In genomic region chr1:27614625-27615344, GRCh38 we compare ENCODE assay signal across 17 cellular contexts. TPM values are rescaled to one million over a fixed set of nuclear protein-coding genes. Genes with fewer than 3 reads are reported as not detected.
DNase-seq lines count a peak whose midpoint lies in the region; ATAC-seq, FAIRE-seq and TF ChIP-seq lines count a peak whose summit lies in the region.
"Had no signal": no experiment of that assay in that cellular context is flagged by ENCODE, and none has a peak within 500 bp of the region (broad histone marks: within the 10 kb centered on the region; RNA-seq: fewer than 3 reads in every experiment).

No MANE protein-coding gene starts in this region.

- no peak overlapping the region for H3K4me2 ChIP-seq in SK-N-SH

- no peak for TF ChIP-seq CTCF in SK-N-SH (IDR thresholded peaks at IDR 0.05)

- TF ChIP-seq POLR2A in GM12892 (IDR thresholded peaks at IDR 0.05; ENCODE audit: low read depth, low read length), result no peak

- no peak overlapping the region for H3K27ac ChIP-seq in SK-N-SH (ENCODE audit: low read depth in 2 of 2, low read length in 1 of 2)
- H3K27ac ChIP-seq: ovary had no signal

- H3K27me3 ChIP-seq in SK-N-SH (ENCODE audit: insufficient read depth), result no peaks in the 10 kb centered on the region
- H3K27me3 ChIP-seq in iPS-15b (ENCODE audit: control insufficient read depth, insufficient read depth, low read length), result peaks cover 8% of the 10 kb centered on the region
- H3K27me3 ChIP-seq: left lung, ovary had no signal

- H3K4me1 ChIP-seq in SK-N-SH (ENCODE audit: control insufficient read depth in 1 of 2, insufficient read depth in 2 of 2, low read depth in 1 of 2, low read length in 1 of 2), result peaks cover 0 to 6% of the 10 kb centered on the region in 2 experiments; a peak in 1 of 4 replicates
- no peaks in the 10 kb centered on the region for H3K4me1 ChIP-seq in iPS-15b (ENCODE audit: control insufficient read depth, insufficient read depth, low read length)

- no peak for ATAC-seq in SK-N-SH treated with all-trans-retinoic acid at 6 μM for 48 hours
- peak; percentile 38 for ATAC-seq in sciatic nerve
- ATAC-seq: activated CD8-positive, alpha-beta T cell treated with anti-CD3 and anti-CD28 coated beads for 36 hours; activated naive CD4-positive, alpha-beta T cell treated with anti-CD3 and anti-CD28 coated beads, Interleukin-2, amount 50 U/mL, for 72 hours; HCT116; left lung; stimulated activated naive CD8-positive, alpha-beta T cell treated with anti-CD3 and anti-CD28 coated beads, Interleukin-15, amount 100 ng/mL, for 72 hours had no signal

- H3K9me3 ChIP-seq in SK-N-SH (no peaks in the 10 kb centered on the region), iPS-15b (ENCODE audit: control insufficient read depth, insufficient read depth, low read length) (no peaks in the 10 kb centered on the region)
- H3K9me3 ChIP-seq: left lung, ovary had no signal

- H3K79me2 ChIP-seq in SK-N-SH (ENCODE audit: insufficient read depth), result no peaks in the 10 kb centered on the region

- H3K9me2 ChIP-seq in SK-N-SH, result no peaks in the 10 kb centered on the region

- TF ChIP-seq RAD21 in SK-N-SH (IDR thresholded peaks at IDR 0.05; ENCODE audit: low read length), result no peak

- WGBS in SK-N-SH (ENCODE audit: low lambda C conversion rate), result 39% methylated on average over 17 of the region's 26 CpGs

- H3K36me3 ChIP-seq in SK-N-SH (replicated peaks in 1 of 2; ENCODE audit: control insufficient read depth in 1 of 2, insufficient read depth in 2 of 2, low read length in 1 of 2) (no peaks in the 10 kb centered on the region), iPS-15b (ENCODE audit: control insufficient read depth, insufficient read depth, low read length) (no peaks in the 10 kb centered on the region)
- H3K36me3 ChIP-seq: ovary had no signal

- intact Hi-C loops in sciatic nerve (cut with DNase I), result no loop called here

- no peak for FAIRE-seq in GM12892 (lab: Jason Lieb, UNC)
- FAIRE-seq: colon, D721Med had no signal

- no peak overlapping the region for H2AFZ ChIP-seq in SK-N-SH (ENCODE audit: low read depth)

- CTCF ChIA-PET in SK-N-SH (lab: Yijun Ruan, JAX), result interaction anchor here (1.0 to 27.7 kb wide), 5 partner anchors 8 to 319 kb away, joined by 3 to 603 read pairs (median 67); partner anchors contain the start of genes AHDC1 and IFI6

- H3K4me3 ChIP-seq in SK-N-SH (ENCODE audit: low read depth in 2 of 2, low read length in 1 of 2) (no peak overlapping the region), iPS-15b (ENCODE audit: low read depth, low read length) (peak overlapping the region; percentile 85)
- H3K4me3 ChIP-seq: left lung, ovary had no signal

- H3K9ac ChIP-seq in SK-N-SH (no peak overlapping the region), iPS-15b (ENCODE audit: low read depth, low read length) (no peak overlapping the region)

- no peak for TF ChIP-seq EP300 in SK-N-SH (IDR thresholded peaks at IDR 0.05; ENCODE audit: borderline replicate concordance in 1 of 2, low read depth in 1 of 2, low read length in 1 of 2)

- POLR2A ChIA-PET in SK-N-SH (lab: Yijun Ruan, JAX), result no interaction called here

- DNase-seq in SK-N-SH, result peak; percentile 63
- no peak for DNase-seq in sciatic nerve (ENCODE audit: low spot score)
- no peak for DNase-seq in DMS53 treated with DMSO at 0.1 percent for 48 hours (lab: John Stamatoyannopoulos, UW; ENCODE audit: unreplicated experiment)
- DNase-seq in GM12892 (ENCODE audit: insufficient read length), result no peak
- DNase-seq: 8988T; activated CD8-positive, alpha-beta T cell treated with anti-CD3 and anti-CD28 coated beads for 36 hours; NCI-H146; stimulated activated CD4-positive, alpha-beta T cell treated with anti-CD3 and anti-CD28 coated beads, Interleukin-2, amount 100 ng/mL, for 24 hours; stimulated activated naive CD8-positive, alpha-beta T cell treated with anti-CD3 and anti-CD28 coated beads, Interleukin-15, amount 100 ng/mL, for 72 hours had no signal

- no peaks in the 10 kb centered on the region for H3F3A ChIP-seq in SK-N-SH (replicated peaks; ENCODE audit: insufficient read depth)

- no peaks in the 10 kb centered on the region for H4K20me1 ChIP-seq in SK-N-SH (ENCODE audit: insufficient read depth)

TF ChIP-seq in SK-N-SH, 30 proteins besides CTCF, POLR2A, EP300 and RAD21 (continues in another document):
- TF ChIP-seq, protein P1, sequence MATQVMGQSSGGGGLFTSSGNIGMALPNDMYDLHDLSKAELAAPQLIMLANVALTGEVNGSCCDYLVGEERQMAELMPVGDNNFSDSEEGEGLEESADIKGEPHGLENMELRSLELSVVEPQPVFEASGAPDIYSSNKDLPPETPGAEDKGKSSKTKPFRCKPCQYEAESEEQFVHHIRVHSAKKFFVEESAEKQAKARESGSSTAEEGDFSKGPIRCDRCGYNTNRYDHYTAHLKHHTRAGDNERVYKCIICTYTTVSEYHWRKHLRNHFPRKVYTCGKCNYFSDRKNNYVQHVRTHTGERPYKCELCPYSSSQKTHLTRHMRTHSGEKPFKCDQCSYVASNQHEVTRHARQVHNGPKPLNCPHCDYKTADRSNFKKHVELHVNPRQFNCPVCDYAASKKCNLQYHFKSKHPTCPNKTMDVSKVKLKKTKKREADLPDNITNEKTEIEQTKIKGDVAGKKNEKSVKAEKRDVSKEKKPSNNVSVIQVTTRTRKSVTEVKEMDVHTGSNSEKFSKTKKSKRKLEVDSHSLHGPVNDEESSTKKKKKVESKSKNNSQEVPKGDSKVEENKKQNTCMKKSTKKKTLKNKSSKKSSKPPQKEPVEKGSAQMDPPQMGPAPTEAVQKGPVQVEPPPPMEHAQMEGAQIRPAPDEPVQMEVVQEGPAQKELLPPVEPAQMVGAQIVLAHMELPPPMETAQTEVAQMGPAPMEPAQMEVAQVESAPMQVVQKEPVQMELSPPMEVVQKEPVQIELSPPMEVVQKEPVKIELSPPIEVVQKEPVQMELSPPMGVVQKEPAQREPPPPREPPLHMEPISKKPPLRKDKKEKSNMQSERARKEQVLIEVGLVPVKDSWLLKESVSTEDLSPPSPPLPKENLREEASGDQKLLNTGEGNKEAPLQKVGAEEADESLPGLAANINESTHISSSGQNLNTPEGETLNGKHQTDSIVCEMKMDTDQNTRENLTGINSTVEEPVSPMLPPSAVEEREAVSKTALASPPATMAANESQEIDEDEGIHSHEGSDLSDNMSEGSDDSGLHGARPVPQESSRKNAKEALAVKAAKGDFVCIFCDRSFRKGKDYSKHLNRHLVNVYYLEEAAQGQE (IDR thresholded peaks at IDR 0.05; ENCODE audit: low read depth, low read length), result no peak
- TF ChIP-seq RCOR1 (IDR thresholded peaks at IDR 0.05; ENCODE audit: low read length) (no peak), MXI1 (IDR thresholded peaks at IDR 0.05; ENCODE audit: low read depth, low read length) (no peak), RXRA (IDR thresholded peaks at IDR 0.05; ENCODE audit: borderline replicate concordance, low read depth) (no peak)

TF ChIP-seq in SK-N-SH treated with all-trans-retinoic acid at 6 μM for 48 hours, 23 proteins besides CTCF, POLR2A, EP300 and RAD21:
- TF ChIP-seq ZFP30 (CRISPR knock-in tag; IDR thresholded peaks at IDR 0.05) (no peak), ESRRG (CRISPR knock-in tag; IDR thresholded peaks at IDR 0.05) (no peak), GLIS3 (CRISPR knock-in tag; IDR thresholded peaks at IDR 0.05) (no peak), ARNTL (CRISPR knock-in tag; IDR thresholded peaks at IDR 0.05; ENCODE audit: borderline replicate concordance, low read depth) (no peak), ZC3H10 (CRISPR knock-in tag; IDR thresholded peaks at IDR 0.05) (no peak), RARB (CRISPR knock-in tag; IDR thresholded peaks at IDR 0.05) (no peak)

RNA-seq across cellular contexts. Expression of gene AHDC1, which starts 10.8 kb away (rescaled TPM):
- 3.1 and 8.5 TPM in 2 replicates for polyA plus RNA-seq in SK-N-SH (2012; rRNA removed)
- polyA plus RNA-seq in SK-N-SH (2012; cell fraction: cytosol; rRNA removed), result 3.2 and 4.4 TPM in 2 replicates
- polyA plus RNA-seq in SK-N-SH (2012; cell fraction: nucleus; rRNA removed), result 19.2 and 28.1 TPM in 2 replicates
- total RNA-seq in sciatic nerve, result 61.9 TPM
- 2.8 TPM for polyA plus RNA-seq in GM12892 (2012; ENCODE audit: missing spikeins)

RNA-seq across cellular contexts. Expression of gene FGR, which starts 20.2 kb away (rescaled TPM):
- polyA plus RNA-seq in SK-N-SH (2012; rRNA removed), result not detected in 2 replicates
- polyA plus RNA-seq in SK-N-SH (2012; cell fraction: cytosol; rRNA removed), result not detected in 2 replicates
- 0.01 TPM in 1 of 2 replicates, not detected in the other for polyA plus RNA-seq in SK-N-SH (2012; cell fraction: nucleus; rRNA removed)
- total RNA-seq in sciatic nerve, result 15.3 TPM
- polyA plus RNA-seq in GM12892 (2012; ENCODE audit: missing spikeins), result 43.6 TPM

RNA-seq across cellular contexts. Expression of gene IFI6, which starts 57.2 kb away (rescaled TPM):
- 29.0 and 35.6 TPM in 2 replicates for polyA plus RNA-seq in SK-N-SH (2012; rRNA removed)
- polyA plus RNA-seq in SK-N-SH (2012; cell fraction: cytosol; rRNA removed), result 19.6 and 33.1 TPM in 2 replicates
- polyA plus RNA-seq in SK-N-SH (2012; cell fraction: nucleus; rRNA removed), result 13.8 and 14.8 TPM in 2 replicates
- 45.9 TPM for total RNA-seq in sciatic nerve
- 51.1 TPM for polyA plus RNA-seq in GM12892 (2012; ENCODE audit: missing spikeins)
